Comparison of ENCODE assay signal across 8 cellular contexts in the genomic region with DNA sequence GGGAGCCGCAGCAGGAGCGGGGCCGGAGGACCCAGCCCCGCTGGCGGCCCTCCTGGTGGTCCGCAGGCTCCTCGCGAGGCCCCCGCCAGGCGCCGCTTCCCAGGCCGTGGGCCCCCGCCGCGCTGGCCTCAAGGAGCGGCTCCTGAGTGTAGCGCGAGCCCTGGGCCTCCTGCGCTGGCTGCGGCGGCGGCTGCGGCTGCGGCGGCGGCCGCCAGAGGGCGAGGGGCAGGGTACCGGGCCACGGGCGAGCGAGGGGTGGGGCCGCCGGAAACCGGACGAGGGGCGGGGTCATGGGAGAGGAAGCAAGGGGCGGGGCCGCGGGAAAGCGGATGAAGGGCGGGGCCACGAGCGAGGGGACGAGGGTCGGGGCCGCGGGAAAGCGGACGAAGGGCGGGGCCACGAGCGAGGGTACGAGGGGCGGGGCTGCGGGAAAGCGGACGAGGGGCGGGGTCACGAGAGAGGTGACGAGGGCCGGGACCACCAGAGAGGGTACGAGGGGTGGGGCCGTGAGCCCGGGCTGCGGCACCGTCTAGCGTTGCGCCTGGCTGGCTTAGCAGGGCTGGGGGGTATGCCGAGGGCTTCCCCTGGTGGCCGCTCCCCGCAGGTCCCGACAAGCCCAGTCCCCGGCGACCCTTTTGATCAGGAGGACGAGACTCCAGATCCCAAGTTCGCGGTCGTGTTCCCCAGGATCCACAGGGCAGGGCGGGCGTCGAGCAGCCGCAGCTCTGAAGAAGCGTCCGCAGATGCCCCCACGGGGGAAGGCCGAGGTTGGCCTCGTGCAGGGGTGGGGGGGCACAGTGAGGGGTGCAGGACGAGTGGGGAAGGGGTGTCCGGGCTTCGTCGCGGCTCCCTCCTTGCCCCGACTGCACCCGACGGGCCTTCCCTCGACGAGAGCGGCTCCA. TPM values are rescaled to one million over a fixed set of nuclear protein-coding genes. Genes with fewer than 3 reads are reported as not detected.
DNase-seq lines count a peak whose midpoint lies in the region; ATAC-seq and TF ChIP-seq lines count a peak whose summit lies in the region.

No MANE protein-coding gene starts in this region.

- no peak for TF ChIP-seq EP300 in esophagus muscularis mucosa (IDR thresholded peaks at IDR 0.05)

- no peak for TF ChIP-seq POLR2A in esophagus muscularis mucosa (IDR thresholded peaks at IDR 0.05; ENCODE audit: low read depth)

- H3K9me3 ChIP-seq in esophagus muscularis mucosa: no peaks in the 10 kb centered on the region
- H3K9me3 ChIP-seq in mucosa of stomach (ENCODE audit: control insufficient read depth, low read length): no peaks in the 10 kb centered on the region

- peak overlapping the region; percentile 62 to 79 (median 68) for H3K4me3 ChIP-seq in esophagus muscularis mucosa
- peak overlapping the region; percentile 12 for H3K4me3 ChIP-seq in mucosa of stomach (ENCODE audit: low read length)

- peaks cover 0 to 8% (median 0%) of the 10 kb centered on the region in 4 donors for H3K36me3 ChIP-seq in esophagus muscularis mucosa
- H3K36me3 ChIP-seq in mucosa of stomach (ENCODE audit: control insufficient read depth, insufficient read depth, low read length): no peaks in the 10 kb centered on the region

- H3K27me3 ChIP-seq in esophagus muscularis mucosa (peaks cover 0 to 11% (median 5%) of the 10 kb centered on the region in 4 donors), mucosa of stomach (ENCODE audit: control insufficient read depth, insufficient read depth, low read length) (peaks cover 6% of the 10 kb centered on the region)

- intact Hi-C loops in esophagus muscularis mucosa (cut with DNase I): loop anchor here (2.0 to 10.0 kb wide), 3 partner anchors 43 to 264 kb away; a partner anchor contains a TSS

- H3K9ac ChIP-seq in mucosa of stomach (ENCODE audit: low read length): peak overlapping the region; percentile 68

- peak; percentile 84 to 92 (median 89) for TF ChIP-seq CTCF in esophagus muscularis mucosa (IDR thresholded peaks at IDR 0.05)

- 1% methylated on average over 59 of the region's 99 CpGs for WGBS in esophagus muscularis mucosa

- H3K27ac ChIP-seq in esophagus muscularis mucosa (replicated peaks in 1 of 4): peak overlapping the region; percentile 86 to 95 (median 90)

- peak; percentile 67 for ATAC-seq in GM21526 (IDR thresholded peaks at IDR 0.05; ENCODE audit: low FRiP score, unreplicated experiment)

- H3K4me1 ChIP-seq in esophagus muscularis mucosa (peaks cover 15 to 37% (median 34%) of the 10 kb centered on the region in 4 donors), mucosa of stomach (ENCODE audit: control insufficient read depth, insufficient read depth, low read length) (peaks cover 26% of the 10 kb centered on the region)

- DNase-seq in COLO668 (lab: John Stamatoyannopoulos, UW; ENCODE audit: unreplicated experiment): peak; percentile 92
- DNase-seq in KG1 (lab: John Stamatoyannopoulos, UW): peak; percentile 67
- peak; percentile 92 for DNase-seq in OCI-M1 (lab: John Stamatoyannopoulos, UW)
- peak; percentile 95 to 96 for DNase-seq in activated T-cell treated with anti-CD3 and anti-CD28 coated beads, Interleukin-2, amount 50 U/mL, for 48 hours
- DNase-seq in esophagus muscularis mucosa (ENCODE audit: extremely low spot score): peak; percentile 97
- DNase-seq in stimulated activated CD8-positive, alpha-beta memory T cell treated with anti-CD3 and anti-CD28 coated beads, Interleukin-4, amount 100 ng/mL, for 24 hours (ENCODE audit: low read depth): peak; percentile 91

RNA-seq across cellular contexts. Expression of a gene that starts 1.7 kb away (rescaled TPM):
- 10 to 100 TPM; 34.5 to 61.9 (median 43.4) TPM for total RNA-seq in esophagus muscularis mucosa

RNA-seq across cellular contexts. Expression of a gene that starts 44.0 kb away (rescaled TPM):
- 1 to 10 TPM; 4.3 to 6.6 (median 5.6) TPM for total RNA-seq in esophagus muscularis mucosa

Comparison
In these comparisons a context has a peak if more than half of its experiments do, and no peak if none do; other contexts are left out.
1. Peak in every context shown above with its lines: DNase-seq, ATAC-seq, H3K4me3 ChIP-seq and H3K27ac ChIP-seq.